8 cellular contexts compared by ENCODE assay signal in the genomic region with DNA sequence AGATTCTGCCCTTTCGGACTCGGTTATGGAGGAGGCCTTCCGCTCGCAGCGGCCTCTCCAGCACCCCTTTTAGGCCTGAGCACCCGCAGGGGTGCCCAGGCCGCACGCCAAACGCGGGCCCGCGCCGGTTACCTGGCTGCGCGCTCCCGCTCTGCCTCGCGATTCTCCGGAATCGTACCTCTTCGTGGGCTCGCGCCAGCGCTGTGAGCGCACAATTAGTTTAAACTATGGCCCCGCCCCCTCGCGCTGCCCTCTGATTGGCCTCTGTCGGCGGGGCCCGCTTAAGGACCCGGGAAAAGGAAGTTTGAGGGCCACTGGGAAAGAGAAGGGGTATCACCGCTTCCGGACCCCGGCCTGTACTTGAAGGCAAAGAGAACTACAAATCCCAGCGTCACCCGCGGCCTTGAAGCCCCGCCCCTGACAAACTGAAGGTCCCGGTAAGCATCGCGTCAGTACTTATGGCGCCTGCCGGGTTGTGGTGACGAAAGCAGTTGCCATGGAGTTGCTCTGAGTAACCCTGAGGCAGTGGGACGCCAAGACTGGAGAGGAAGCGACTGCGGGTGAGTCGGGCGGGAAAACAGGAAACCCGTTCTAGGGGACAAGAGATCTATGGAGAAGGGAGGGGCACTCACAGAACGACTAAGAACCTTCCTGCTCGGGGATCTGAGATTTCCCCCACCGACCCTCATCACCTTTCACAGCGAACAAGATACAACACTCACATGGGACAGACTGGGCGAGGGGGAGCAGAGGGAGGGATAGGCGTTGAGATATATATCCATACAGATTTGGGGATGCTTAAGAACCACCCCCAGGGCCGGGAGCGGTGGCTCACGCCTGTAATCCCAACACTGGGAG. TPM values are rescaled to one million over a fixed set of nuclear protein-coding genes. Genes with fewer than 3 reads are reported as not detected.
DNase-seq lines count a peak whose midpoint lies in the region; ATAC-seq and TF ChIP-seq lines count a peak whose summit lies in the region.

A gene with protein sequence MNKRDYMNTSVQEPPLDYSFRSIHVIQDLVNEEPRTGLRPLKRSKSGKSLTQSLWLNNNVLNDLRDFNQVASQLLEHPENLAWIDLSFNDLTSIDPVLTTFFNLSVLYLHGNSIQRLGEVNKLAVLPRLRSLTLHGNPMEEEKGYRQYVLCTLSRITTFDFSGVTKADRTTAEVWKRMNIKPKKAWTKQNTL (plus strand): TSS at position 525 of the 858 bp plus-strand sequence. CDS start 8,234 bp downstream, outside the sequence.
A gene with protein sequence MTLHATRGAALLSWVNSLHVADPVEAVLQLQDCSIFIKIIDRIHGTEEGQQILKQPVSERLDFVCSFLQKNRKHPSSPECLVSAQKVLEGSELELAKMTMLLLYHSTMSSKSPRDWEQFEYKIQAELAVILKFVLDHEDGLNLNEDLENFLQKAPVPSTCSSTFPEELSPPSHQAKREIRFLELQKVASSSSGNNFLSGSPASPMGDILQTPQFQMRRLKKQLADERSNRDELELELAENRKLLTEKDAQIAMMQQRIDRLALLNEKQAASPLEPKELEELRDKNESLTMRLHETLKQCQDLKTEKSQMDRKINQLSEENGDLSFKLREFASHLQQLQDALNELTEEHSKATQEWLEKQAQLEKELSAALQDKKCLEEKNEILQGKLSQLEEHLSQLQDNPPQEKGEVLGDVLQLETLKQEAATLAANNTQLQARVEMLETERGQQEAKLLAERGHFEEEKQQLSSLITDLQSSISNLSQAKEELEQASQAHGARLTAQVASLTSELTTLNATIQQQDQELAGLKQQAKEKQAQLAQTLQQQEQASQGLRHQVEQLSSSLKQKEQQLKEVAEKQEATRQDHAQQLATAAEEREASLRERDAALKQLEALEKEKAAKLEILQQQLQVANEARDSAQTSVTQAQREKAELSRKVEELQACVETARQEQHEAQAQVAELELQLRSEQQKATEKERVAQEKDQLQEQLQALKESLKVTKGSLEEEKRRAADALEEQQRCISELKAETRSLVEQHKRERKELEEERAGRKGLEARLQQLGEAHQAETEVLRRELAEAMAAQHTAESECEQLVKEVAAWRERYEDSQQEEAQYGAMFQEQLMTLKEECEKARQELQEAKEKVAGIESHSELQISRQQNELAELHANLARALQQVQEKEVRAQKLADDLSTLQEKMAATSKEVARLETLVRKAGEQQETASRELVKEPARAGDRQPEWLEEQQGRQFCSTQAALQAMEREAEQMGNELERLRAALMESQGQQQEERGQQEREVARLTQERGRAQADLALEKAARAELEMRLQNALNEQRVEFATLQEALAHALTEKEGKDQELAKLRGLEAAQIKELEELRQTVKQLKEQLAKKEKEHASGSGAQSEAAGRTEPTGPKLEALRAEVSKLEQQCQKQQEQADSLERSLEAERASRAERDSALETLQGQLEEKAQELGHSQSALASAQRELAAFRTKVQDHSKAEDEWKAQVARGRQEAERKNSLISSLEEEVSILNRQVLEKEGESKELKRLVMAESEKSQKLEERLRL (N-terminal part only) (minus strand): TSS at position 217 of the 858 bp plus-strand sequence. CDS start 44,599 bp downstream, outside the sequence.

- H3K79me1 ChIP-seq in H9 (ENCODE audit: insufficient read depth, low read depth, low read length, poor library complexity, severe bottlenecking): no peaks in the 10 kb centered on the region

- peak within 1 kb of the TSS; percentile 82 for H3K4me3 ChIP-seq in fibroblast of the aortic adventitia (ENCODE audit: low read depth, low read length)

- H3K4me3 Mint-ChIP-seq in H9: peak within 1 kb of the TSS; percentile 80 to 95
- H3K4me3 Mint-ChIP-seq in natural killer cell treated with Interleukin-12 subunit alpha and Interleukin-12 subunit beta and Interleukin-15 and Interleukin-18, amount 100 ng/mL, for 72 hours: peak within 1 kb of the TSS; percentile 92

- no peaks in the 10 kb centered on the region; the same call in 1 of the 2 replicates for H3K27me3 Mint-ChIP-seq in H9 (ENCODE audit: low read depth)
- no peaks in the 10 kb centered on the region for H3K27me3 Mint-ChIP-seq in natural killer cell treated with Interleukin-12 subunit alpha and Interleukin-12 subunit beta and Interleukin-15 and Interleukin-18, amount 100 ng/mL, for 72 hours

- H3K4ac ChIP-seq in H9 (ENCODE audit: low read depth, low read length): peak within 1 kb of the TSS; percentile 46; the same call in 1 of the 2 replicates

- no peak within 1 kb of the TSS for H4K8ac ChIP-seq in H9 (replicated peaks; ENCODE audit: insufficient read length, low read depth, low read length)

- peaks cover 18% of the 10 kb centered on the region for H3K79me2 ChIP-seq in H9 (ENCODE audit: insufficient read depth, low read length)

- no peak within 1 kb of the TSS for H4K91ac ChIP-seq in H9 (ENCODE audit: insufficient read length, low read depth, low read length)

- no peak within 1 kb of the TSS for H2BK12ac ChIP-seq in H9 (ENCODE audit: insufficient read length, low read depth, low read length)

- peak within 1 kb of the TSS; percentile 81 for H3T11ph ChIP-seq in H9 (ENCODE audit: low read length)

- no CpG with 5 or more reads among the region's 60 CpGs for WGBS in H9 (ENCODE audit: extremely low coverage, insufficient read length, low lambda C conversion rate)

- TF ChIP-seq POLR2A in Raji (IDR thresholded peaks at IDR 0.05; ENCODE audit: insufficient read depth, low read depth, low read length): peak; percentile 82

- no peak within 1 kb of the TSS for H2AK5ac ChIP-seq in H9 (ENCODE audit: insufficient read length, low read length)

- no peak within 1 kb of the TSS for H2BK5ac ChIP-seq in H9 (ENCODE audit: insufficient read length, low read length)

- H3K9me3 ChIP-seq in ES-I3 (ENCODE audit: control insufficient read depth, insufficient read depth, low read length) (no peaks in the 10 kb centered on the region), H9 (ENCODE audit: control insufficient read depth, low read depth, low read length) (no peaks in the 10 kb centered on the region)

- peak within 1 kb of the TSS; percentile 83 for H2BK120ac ChIP-seq in H9 (ENCODE audit: low read depth, low read length, poor library complexity, severe bottlenecking)

- H3K56ac ChIP-seq in H9 (ENCODE audit: insufficient read length, low read depth, low read length): no peak within 1 kb of the TSS

- H3K27ac ChIP-seq in H9 (ENCODE audit: insufficient read length, low read depth, low read length): peak within 1 kb of the TSS; percentile 76

- peak within 1 kb of the TSS; percentile 85 for H3K18ac ChIP-seq in H9 (ENCODE audit: insufficient read length, low read depth, low read length)

- peak within 1 kb of the TSS; percentile 88 for H3K4me2 ChIP-seq in H9 (ENCODE audit: insufficient read depth, insufficient read length, low read length)

- no peak within 1 kb of the TSS for H2BK15ac ChIP-seq in H9 (ENCODE audit: low read depth, low read length)

- no peak within 1 kb of the TSS for H4K5ac ChIP-seq in H9 (ENCODE audit: insufficient read length, low read depth, low read length)

- H3K27ac Mint-ChIP-seq in H9: peak within 1 kb of the TSS; percentile 97 to 100 (median 98)
- H3K27ac Mint-ChIP-seq in natural killer cell treated with Interleukin-12 subunit alpha and Interleukin-12 subunit beta and Interleukin-15 and Interleukin-18, amount 100 ng/mL, for 72 hours: peak within 1 kb of the TSS; percentile 89 to 95

- H3K4me1 Mint-ChIP-seq in H9: peaks cover 19 to 28% of the 10 kb centered on the region in 2 experiments
- H3K4me1 Mint-ChIP-seq in natural killer cell treated with Interleukin-12 subunit alpha and Interleukin-12 subunit beta and Interleukin-15 and Interleukin-18, amount 100 ng/mL, for 72 hours (ENCODE audit: low read depth in 2 of 2): peaks cover 41 to 46% of the 10 kb centered on the region in 2 donors

- peaks cover 7% of the 10 kb centered on the region for H3K23me2 ChIP-seq in H9 (ENCODE audit: insufficient read length, low read depth, low read length, poor library complexity, severe bottlenecking)

- no peak within 1 kb of the TSS for H3K23ac ChIP-seq in H9 (ENCODE audit: insufficient read length, low read depth, low read length)

- no peaks in the 10 kb centered on the region for H3K36me3 ChIP-seq in ES-I3 (ENCODE audit: insufficient read depth, low read length)

- peak within 1 kb of the TSS; percentile 86 for H3K14ac ChIP-seq in H9 (ENCODE audit: insufficient read depth, low read length)

- H2AFZ ChIP-seq in H9 (ENCODE audit: low read length): peak within 1 kb of the TSS; percentile 87

- H3K4me1 ChIP-seq in ES-I3 (ENCODE audit: insufficient read depth, low read length) (peaks cover 7% of the 10 kb centered on the region), H9 (ENCODE audit: insufficient read depth, low read length) (no peaks in the 10 kb centered on the region)

- H3K9ac ChIP-seq in ES-I3 (ENCODE audit: low read depth, low read length) (peak within 1 kb of the TSS; percentile 79), H9 (ENCODE audit: extremely low read depth, insufficient read length, low read length) (peak within 1 kb of the TSS; percentile 93)

- H4K20me1 ChIP-seq in H9 (ENCODE audit: control insufficient read depth, insufficient read depth, insufficient read length): no peaks in the 10 kb centered on the region

- peak; percentile 97 to 98 for ATAC-seq in natural killer cell treated with Interleukin-12 subunit alpha and Interleukin-12 subunit beta and Interleukin-15 and Interleukin-18, amount 100 ng/mL, for 72 hours

- no peak within 1 kb of the TSS for H2BK20ac ChIP-seq in H9 (ENCODE audit: low read depth, low read length, poor library complexity, severe bottlenecking)

- TF ChIP-seq CTCF in H9 (conservative IDR thresholded peaks at IDR 0.05) (no peak), fibroblast of the aortic adventitia (IDR thresholded peaks at IDR 0.05; ENCODE audit: insufficient read depth, low read length) (no peak)

- no peaks in the 10 kb centered on the region for H3K9me3 Mint-ChIP-seq in H9
- H3K9me3 Mint-ChIP-seq in natural killer cell treated with Interleukin-12 subunit alpha and Interleukin-12 subunit beta and Interleukin-15 and Interleukin-18, amount 100 ng/mL, for 72 hours: no peaks in the 10 kb centered on the region

- DNase-seq in H9 (peak; percentile 100), M059J (ENCODE audit: low read depth) (peak; percentile 100), fibroblast of the aortic adventitia (ENCODE audit: low read depth) (peak; percentile 100)
- DNase-seq in activated effector memory CD4-positive, alpha-beta T cell treated with Interleukin-2 at 50 U/mL for 16 hours: peak; percentile 99
- DNase-seq in natural killer cell treated with Interleukin-12 subunit alpha and Interleukin-12 subunit beta and Interleukin-15 and Interleukin-18, amount 100 ng/mL, for 72 hours (ENCODE audit: low spot score): peak; percentile 99
- DNase-seq in stimulated activated naive CD4-positive, alpha-beta T cell treated with Interleukin-2 at 50 U/mL for 16 hours (lab: John Stamatoyannopoulos, UW): peak; percentile 99

- no peaks in the 10 kb centered on the region for H3K27me3 ChIP-seq in H9 (ENCODE audit: insufficient read depth, low read length)

- peaks cover 1 to 14% (median 13%) of the 10 kb centered on the region in 3 experiments for H3K36me3 Mint-ChIP-seq in H9 (ENCODE audit: insufficient read depth in 1 of 3, low read depth in 3 of 3)
- no peaks in the 10 kb centered on the region for H3K36me3 Mint-ChIP-seq in natural killer cell treated with Interleukin-12 subunit alpha and Interleukin-12 subunit beta and Interleukin-15 and Interleukin-18, amount 100 ng/mL, for 72 hours

RNA-seq across cellular contexts. Expression of the first gene that starts in this region (rescaled TPM):
- total RNA-seq in H9 (2021): 3.1 and 6.4 TPM in 2 replicates
- 4.8 and 5.2 TPM in 2 replicates for total RNA-seq in M059J (2014; rRNA removed; shearing (Covaris generic))
- total RNA-seq in fibroblast of the aortic adventitia (ENCODE audit: low replicate concordance): 0.98 and 8.9 TPM in 2 replicates
- total RNA-seq in natural killer cell treated with Interleukin-12 subunit alpha and Interleukin-12 subunit beta and Interleukin-15 and Interleukin-18, amount 100 ng/mL, for 72 hours: 1 to 10 TPM; 3.5 to 7.2 TPM

RNA-seq across cellular contexts. Expression of the second gene that starts in this region (rescaled TPM):
- total RNA-seq in H9 (2021): 127 and 136 TPM in 2 replicates
- total RNA-seq in M059J (2014; rRNA removed; shearing (Covaris generic)): 126 and 138 TPM in 2 replicates
- total RNA-seq in fibroblast of the aortic adventitia (ENCODE audit: low replicate concordance): 134 and 196 TPM in 2 replicates
- 100 to 1,000 TPM; 181 to 216 TPM for total RNA-seq in natural killer cell treated with Interleukin-12 subunit alpha and Interleukin-12 subunit beta and Interleukin-15 and Interleukin-18, amount 100 ng/mL, for 72 hours

Comparison
In these comparisons a context has a peak if more than half of its experiments do, and no peak if none do; other contexts are left out.
1. Peak in every context shown above with its lines: DNase-seq, ATAC-seq, H3K4me3 ChIP-seq and H3K27ac ChIP-seq.